Comparison of ENCODE assay signal across 13 cellular contexts in genomic region chrX:150080497-150080896, GRCh38.
DNase-seq lines count a peak whose midpoint lies in the region.
"Had no signal": no experiment of that assay in that cellular context is flagged by ENCODE, and none has a peak within 500 bp of the region (broad histone marks: within the 10 kb centered on the region; RNA-seq: fewer than 3 reads in every experiment).

No MANE protein-coding gene starts in this region.

- DNase-seq in EL = peak; percentile 20
- peak; percentile 52 for DNase-seq in amniotic epithelial cell (ENCODE audit: low read depth)
- peak; percentile 45 for DNase-seq in foreskin melanocyte
- DNase-seq in renal cortical epithelial cell (ENCODE audit: low read depth) = peak; percentile 28
- DNase-seq in NCI-H1694 treated with DMSO at 0.1 percent for 48 hours (lab: John Stamatoyannopoulos, UW) = no peak
- DNase-seq in central memory CD4-positive, alpha-beta T cell = no peak
- no peak for DNase-seq in DMS 273 treated with DMSO at 0.1 percent for 48 hours (lab: John Stamatoyannopoulos, UW)
- DNase-seq: 8988T; CD4-positive, alpha-beta memory T cell; DMS79 treated with DMSO at 0.1 percent for 48 hours; GOT3; H7; HFFc6 had no signal

Comparison
In these comparisons a context has a peak if more than half of its experiments do, and no peak if none do; other contexts are left out.
1. DNase-seq: peak in EL (single experiment), amniotic epithelial cell (single experiment), foreskin melanocyte (single experiment) and renal cortical epithelial cell (single experiment); none in NCI-H1694 treated with DMSO at 0.1 percent for 48 hours (single experiment), central memory CD4-positive, alpha-beta T cell (single experiment) and DMS 273 treated with DMSO at 0.1 percent for 48 hours (single experiment).